In the genomic region with DNA sequence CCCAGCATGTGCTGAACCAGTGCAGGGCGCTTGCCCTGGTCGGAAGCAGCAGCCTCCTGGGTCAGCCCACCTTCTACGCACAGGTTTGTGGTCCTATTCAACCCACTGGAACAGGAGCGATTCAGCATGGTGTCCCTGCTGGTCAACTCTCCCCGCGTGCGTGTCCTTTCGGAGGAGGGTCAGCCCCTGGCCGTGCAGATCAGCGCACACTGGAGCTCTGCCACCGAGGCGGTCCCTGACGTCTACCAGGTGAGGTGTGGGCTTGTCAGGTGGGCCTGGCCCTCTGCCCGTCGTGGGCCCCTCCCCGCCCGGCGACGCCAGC, we compare ENCODE assay signal across 1 cellular context.
TF ChIP-seq lines count a peak whose summit lies in the region.

No MANE protein-coding gene starts in this region.

TF ChIP-seq in K562, 482 proteins besides CTCF, POLR2A, EP300 and RAD21:
- TF ChIP-seq ZNF764 (CRISPR knock-in tag; IDR thresholded peaks at IDR 0.05; ENCODE audit: low read depth) (no peak), STAT5A (IDR thresholded peaks at IDR 0.05; ENCODE audit: borderline replicate concordance, low read length) (no peak), ZNF146 (CRISPR knock-in tag; IDR thresholded peaks at IDR 0.05; ENCODE audit: unreplicated experiment) (no peak), HEY1 (CRISPR knock-in tag; IDR thresholded peaks at IDR 0.05; ENCODE audit: borderline replicate concordance) (no peak), ZNF436 (CRISPR knock-in tag; IDR thresholded peaks at IDR 0.05) (no peak), LARP7 (IDR thresholded peaks at IDR 0.05) (no peak), TBP (optimal IDR thresholded peaks at IDR 0.05; ENCODE audit: low read depth, low read length) (no peak), POLR2G (IDR thresholded peaks at IDR 0.05; ENCODE audit: low read depth, low read length) (0 out of 2 replicates have a peak, but pooled peaks have one; percentile 34), ZFPM2 (CRISPR knock-in tag; IDR thresholded peaks at IDR 0.05) (no peak), RBFOX2 (IDR thresholded peaks at IDR 0.05; ENCODE audit: low read depth, low read length) (peak; percentile 56)
- TF ChIP-seq, protein P1, sequence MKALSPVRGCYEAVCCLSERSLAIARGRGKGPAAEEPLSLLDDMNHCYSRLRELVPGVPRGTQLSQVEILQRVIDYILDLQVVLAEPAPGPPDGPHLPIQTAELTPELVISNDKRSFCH (CRISPR knock-in tag; IDR thresholded peaks at IDR 0.05): no peak
- TF ChIP-seq, protein P1 (tag; IDR thresholded peaks at IDR 0.05): no peak
- TF ChIP-seq, protein P2, sequence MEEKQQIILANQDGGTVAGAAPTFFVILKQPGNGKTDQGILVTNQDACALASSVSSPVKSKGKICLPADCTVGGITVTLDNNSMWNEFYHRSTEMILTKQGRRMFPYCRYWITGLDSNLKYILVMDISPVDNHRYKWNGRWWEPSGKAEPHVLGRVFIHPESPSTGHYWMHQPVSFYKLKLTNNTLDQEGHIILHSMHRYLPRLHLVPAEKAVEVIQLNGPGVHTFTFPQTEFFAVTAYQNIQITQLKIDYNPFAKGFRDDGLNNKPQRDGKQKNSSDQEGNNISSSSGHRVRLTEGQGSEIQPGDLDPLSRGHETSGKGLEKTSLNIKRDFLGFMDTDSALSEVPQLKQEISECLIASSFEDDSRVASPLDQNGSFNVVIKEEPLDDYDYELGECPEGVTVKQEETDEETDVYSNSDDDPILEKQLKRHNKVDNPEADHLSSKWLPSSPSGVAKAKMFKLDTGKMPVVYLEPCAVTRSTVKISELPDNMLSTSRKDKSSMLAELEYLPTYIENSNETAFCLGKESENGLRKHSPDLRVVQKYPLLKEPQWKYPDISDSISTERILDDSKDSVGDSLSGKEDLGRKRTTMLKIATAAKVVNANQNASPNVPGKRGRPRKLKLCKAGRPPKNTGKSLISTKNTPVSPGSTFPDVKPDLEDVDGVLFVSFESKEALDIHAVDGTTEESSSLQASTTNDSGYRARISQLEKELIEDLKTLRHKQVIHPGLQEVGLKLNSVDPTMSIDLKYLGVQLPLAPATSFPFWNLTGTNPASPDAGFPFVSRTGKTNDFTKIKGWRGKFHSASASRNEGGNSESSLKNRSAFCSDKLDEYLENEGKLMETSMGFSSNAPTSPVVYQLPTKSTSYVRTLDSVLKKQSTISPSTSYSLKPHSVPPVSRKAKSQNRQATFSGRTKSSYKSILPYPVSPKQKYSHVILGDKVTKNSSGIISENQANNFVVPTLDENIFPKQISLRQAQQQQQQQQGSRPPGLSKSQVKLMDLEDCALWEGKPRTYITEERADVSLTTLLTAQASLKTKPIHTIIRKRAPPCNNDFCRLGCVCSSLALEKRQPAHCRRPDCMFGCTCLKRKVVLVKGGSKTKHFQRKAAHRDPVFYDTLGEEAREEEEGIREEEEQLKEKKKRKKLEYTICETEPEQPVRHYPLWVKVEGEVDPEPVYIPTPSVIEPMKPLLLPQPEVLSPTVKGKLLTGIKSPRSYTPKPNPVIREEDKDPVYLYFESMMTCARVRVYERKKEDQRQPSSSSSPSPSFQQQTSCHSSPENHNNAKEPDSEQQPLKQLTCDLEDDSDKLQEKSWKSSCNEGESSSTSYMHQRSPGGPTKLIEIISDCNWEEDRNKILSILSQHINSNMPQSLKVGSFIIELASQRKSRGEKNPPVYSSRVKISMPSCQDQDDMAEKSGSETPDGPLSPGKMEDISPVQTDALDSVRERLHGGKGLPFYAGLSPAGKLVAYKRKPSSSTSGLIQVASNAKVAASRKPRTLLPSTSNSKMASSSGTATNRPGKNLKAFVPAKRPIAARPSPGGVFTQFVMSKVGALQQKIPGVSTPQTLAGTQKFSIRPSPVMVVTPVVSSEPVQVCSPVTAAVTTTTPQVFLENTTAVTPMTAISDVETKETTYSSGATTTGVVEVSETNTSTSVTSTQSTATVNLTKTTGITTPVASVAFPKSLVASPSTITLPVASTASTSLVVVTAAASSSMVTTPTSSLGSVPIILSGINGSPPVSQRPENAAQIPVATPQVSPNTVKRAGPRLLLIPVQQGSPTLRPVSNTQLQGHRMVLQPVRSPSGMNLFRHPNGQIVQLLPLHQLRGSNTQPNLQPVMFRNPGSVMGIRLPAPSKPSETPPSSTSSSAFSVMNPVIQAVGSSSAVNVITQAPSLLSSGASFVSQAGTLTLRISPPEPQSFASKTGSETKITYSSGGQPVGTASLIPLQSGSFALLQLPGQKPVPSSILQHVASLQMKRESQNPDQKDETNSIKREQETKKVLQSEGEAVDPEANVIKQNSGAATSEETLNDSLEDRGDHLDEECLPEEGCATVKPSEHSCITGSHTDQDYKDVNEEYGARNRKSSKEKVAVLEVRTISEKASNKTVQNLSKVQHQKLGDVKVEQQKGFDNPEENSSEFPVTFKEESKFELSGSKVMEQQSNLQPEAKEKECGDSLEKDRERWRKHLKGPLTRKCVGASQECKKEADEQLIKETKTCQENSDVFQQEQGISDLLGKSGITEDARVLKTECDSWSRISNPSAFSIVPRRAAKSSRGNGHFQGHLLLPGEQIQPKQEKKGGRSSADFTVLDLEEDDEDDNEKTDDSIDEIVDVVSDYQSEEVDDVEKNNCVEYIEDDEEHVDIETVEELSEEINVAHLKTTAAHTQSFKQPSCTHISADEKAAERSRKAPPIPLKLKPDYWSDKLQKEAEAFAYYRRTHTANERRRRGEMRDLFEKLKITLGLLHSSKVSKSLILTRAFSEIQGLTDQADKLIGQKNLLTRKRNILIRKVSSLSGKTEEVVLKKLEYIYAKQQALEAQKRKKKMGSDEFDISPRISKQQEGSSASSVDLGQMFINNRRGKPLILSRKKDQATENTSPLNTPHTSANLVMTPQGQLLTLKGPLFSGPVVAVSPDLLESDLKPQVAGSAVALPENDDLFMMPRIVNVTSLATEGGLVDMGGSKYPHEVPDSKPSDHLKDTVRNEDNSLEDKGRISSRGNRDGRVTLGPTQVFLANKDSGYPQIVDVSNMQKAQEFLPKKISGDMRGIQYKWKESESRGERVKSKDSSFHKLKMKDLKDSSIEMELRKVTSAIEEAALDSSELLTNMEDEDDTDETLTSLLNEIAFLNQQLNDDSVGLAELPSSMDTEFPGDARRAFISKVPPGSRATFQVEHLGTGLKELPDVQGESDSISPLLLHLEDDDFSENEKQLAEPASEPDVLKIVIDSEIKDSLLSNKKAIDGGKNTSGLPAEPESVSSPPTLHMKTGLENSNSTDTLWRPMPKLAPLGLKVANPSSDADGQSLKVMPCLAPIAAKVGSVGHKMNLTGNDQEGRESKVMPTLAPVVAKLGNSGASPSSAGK (IDR thresholded peaks at IDR 0.05): no peak
- TF ChIP-seq, protein P3, sequence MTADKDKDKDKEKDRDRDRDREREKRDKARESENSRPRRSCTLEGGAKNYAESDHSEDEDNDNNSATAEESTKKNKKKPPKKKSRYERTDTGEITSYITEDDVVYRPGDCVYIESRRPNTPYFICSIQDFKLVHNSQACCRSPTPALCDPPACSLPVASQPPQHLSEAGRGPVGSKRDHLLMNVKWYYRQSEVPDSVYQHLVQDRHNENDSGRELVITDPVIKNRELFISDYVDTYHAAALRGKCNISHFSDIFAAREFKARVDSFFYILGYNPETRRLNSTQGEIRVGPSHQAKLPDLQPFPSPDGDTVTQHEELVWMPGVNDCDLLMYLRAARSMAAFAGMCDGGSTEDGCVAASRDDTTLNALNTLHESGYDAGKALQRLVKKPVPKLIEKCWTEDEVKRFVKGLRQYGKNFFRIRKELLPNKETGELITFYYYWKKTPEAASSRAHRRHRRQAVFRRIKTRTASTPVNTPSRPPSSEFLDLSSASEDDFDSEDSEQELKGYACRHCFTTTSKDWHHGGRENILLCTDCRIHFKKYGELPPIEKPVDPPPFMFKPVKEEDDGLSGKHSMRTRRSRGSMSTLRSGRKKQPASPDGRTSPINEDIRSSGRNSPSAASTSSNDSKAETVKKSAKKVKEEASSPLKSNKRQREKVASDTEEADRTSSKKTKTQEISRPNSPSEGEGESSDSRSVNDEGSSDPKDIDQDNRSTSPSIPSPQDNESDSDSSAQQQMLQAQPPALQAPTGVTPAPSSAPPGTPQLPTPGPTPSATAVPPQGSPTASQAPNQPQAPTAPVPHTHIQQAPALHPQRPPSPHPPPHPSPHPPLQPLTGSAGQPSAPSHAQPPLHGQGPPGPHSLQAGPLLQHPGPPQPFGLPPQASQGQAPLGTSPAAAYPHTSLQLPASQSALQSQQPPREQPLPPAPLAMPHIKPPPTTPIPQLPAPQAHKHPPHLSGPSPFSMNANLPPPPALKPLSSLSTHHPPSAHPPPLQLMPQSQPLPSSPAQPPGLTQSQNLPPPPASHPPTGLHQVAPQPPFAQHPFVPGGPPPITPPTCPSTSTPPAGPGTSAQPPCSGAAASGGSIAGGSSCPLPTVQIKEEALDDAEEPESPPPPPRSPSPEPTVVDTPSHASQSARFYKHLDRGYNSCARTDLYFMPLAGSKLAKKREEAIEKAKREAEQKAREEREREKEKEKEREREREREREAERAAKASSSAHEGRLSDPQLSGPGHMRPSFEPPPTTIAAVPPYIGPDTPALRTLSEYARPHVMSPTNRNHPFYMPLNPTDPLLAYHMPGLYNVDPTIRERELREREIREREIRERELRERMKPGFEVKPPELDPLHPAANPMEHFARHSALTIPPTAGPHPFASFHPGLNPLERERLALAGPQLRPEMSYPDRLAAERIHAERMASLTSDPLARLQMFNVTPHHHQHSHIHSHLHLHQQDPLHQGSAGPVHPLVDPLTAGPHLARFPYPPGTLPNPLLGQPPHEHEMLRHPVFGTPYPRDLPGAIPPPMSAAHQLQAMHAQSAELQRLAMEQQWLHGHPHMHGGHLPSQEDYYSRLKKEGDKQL (CRISPR knock-in tag; IDR thresholded peaks at IDR 0.05; ENCODE audit: borderline replicate concordance): no peak
- TF ChIP-seq, protein P4, sequence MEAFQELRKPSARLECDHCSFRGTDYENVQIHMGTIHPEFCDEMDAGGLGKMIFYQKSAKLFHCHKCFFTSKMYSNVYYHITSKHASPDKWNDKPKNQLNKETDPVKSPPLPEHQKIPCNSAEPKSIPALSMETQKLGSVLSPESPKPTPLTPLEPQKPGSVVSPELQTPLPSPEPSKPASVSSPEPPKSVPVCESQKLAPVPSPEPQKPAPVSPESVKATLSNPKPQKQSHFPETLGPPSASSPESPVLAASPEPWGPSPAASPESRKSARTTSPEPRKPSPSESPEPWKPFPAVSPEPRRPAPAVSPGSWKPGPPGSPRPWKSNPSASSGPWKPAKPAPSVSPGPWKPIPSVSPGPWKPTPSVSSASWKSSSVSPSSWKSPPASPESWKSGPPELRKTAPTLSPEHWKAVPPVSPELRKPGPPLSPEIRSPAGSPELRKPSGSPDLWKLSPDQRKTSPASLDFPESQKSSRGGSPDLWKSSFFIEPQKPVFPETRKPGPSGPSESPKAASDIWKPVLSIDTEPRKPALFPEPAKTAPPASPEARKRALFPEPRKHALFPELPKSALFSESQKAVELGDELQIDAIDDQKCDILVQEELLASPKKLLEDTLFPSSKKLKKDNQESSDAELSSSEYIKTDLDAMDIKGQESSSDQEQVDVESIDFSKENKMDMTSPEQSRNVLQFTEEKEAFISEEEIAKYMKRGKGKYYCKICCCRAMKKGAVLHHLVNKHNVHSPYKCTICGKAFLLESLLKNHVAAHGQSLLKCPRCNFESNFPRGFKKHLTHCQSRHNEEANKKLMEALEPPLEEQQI (IDR thresholded peaks at IDR 0.05): no peak
